Comparison of ENCODE assay signal across 1 cellular context in the genomic region with DNA sequence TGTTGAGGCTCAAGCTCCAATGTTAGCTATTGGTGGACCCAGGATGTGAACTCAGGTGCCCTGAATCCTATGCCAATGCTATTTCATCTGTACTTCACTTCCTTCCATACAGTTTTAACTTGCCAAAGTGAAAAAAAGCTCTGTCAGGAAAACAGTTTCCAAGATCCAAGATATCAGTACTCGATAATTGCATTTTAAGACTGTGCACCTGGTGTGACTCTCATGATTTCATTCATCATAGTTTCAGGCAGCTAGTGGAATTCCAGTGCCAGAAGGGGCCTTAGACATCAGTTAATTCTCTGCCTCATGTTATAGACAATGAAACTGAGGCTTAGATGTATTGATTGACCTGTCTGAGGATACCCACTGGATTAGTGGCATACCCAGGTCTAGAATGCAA.
TF ChIP-seq lines count a peak whose summit lies in the region.

No MANE protein-coding gene starts in this region.

TF ChIP-seq in K562, 482 proteins besides CTCF, POLR2A, EP300 and RAD21:
- TF ChIP-seq MECOM (CRISPR knock-in tag; IDR thresholded peaks at IDR 0.05) = no peak
- TF ChIP-seq, protein P1, sequence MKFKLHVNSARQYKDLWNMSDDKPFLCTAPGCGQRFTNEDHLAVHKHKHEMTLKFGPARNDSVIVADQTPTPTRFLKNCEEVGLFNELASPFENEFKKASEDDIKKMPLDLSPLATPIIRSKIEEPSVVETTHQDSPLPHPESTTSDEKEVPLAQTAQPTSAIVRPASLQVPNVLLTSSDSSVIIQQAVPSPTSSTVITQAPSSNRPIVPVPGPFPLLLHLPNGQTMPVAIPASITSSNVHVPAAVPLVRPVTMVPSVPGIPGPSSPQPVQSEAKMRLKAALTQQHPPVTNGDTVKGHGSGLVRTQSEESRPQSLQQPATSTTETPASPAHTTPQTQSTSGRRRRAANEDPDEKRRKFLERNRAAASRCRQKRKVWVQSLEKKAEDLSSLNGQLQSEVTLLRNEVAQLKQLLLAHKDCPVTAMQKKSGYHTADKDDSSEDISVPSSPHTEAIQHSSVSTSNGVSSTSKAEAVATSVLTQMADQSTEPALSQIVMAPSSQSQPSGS (CRISPR knock-in tag; IDR thresholded peaks at IDR 0.05) = no peak
- TF ChIP-seq SMAD1 (IDR thresholded peaks at IDR 0.05; ENCODE audit: low read depth, low read length, partially characterized antibody) = no peak
- TF ChIP-seq TAL1 (IDR thresholded peaks at IDR 0.05) = no peak
- no peak for TF ChIP-seq TRIM24 (IDR thresholded peaks at IDR 0.05)
- TF ChIP-seq, protein P2, sequence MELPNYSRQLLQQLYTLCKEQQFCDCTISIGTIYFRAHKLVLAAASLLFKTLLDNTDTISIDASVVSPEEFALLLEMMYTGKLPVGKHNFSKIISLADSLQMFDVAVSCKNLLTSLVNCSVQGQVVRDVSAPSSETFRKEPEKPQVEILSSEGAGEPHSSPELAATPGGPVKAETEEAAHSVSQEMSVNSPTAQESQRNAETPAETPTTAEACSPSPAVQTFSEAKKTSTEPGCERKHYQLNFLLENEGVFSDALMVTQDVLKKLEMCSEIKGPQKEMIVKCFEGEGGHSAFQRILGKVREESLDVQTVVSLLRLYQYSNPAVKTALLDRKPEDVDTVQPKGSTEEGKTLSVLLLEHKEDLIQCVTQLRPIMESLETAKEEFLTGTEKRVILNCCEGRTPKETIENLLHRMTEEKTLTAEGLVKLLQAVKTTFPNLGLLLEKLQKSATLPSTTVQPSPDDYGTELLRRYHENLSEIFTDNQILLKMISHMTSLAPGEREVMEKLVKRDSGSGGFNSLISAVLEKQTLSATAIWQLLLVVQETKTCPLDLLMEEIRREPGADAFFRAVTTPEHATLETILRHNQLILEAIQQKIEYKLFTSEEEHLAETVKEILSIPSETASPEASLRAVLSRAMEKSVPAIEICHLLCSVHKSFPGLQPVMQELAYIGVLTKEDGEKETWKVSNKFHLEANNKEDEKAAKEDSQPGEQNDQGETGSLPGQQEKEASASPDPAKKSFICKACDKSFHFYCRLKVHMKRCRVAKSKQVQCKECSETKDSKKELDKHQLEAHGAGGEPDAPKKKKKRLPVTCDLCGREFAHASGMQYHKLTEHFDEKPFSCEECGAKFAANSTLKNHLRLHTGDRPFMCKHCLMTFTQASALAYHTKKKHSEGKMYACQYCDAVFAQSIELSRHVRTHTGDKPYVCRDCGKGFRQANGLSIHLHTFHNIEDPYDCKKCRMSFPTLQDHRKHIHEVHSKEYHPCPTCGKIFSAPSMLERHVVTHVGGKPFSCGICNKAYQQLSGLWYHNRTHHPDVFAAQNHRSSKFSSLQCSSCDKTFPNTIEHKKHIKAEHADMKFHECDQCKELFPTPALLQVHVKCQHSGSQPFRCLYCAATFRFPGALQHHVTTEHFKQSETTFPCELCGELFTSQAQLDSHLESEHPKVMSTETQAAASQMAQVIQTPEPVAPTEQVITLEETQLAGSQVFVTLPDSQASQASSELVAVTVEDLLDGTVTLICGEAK (IDR thresholded peaks at IDR 0.05) = no peak
- TF ChIP-seq, protein P2 (CRISPR knock-in tag; IDR thresholded peaks at IDR 0.05) = no peak
- no peak for TF ChIP-seq ZNF175 (CRISPR knock-in tag; IDR thresholded peaks at IDR 0.05; ENCODE audit: low read depth)
- TF ChIP-seq, protein P3, sequence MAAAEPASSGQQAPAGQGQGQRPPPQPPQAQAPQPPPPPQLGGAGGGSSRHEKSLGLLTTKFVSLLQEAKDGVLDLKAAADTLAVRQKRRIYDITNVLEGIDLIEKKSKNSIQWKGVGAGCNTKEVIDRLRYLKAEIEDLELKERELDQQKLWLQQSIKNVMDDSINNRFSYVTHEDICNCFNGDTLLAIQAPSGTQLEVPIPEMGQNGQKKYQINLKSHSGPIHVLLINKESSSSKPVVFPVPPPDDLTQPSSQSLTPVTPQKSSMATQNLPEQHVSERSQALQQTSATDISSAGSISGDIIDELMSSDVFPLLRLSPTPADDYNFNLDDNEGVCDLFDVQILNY (CRISPR knock-in tag; IDR thresholded peaks at IDR 0.05) = no peak
- TF ChIP-seq, protein P4, sequence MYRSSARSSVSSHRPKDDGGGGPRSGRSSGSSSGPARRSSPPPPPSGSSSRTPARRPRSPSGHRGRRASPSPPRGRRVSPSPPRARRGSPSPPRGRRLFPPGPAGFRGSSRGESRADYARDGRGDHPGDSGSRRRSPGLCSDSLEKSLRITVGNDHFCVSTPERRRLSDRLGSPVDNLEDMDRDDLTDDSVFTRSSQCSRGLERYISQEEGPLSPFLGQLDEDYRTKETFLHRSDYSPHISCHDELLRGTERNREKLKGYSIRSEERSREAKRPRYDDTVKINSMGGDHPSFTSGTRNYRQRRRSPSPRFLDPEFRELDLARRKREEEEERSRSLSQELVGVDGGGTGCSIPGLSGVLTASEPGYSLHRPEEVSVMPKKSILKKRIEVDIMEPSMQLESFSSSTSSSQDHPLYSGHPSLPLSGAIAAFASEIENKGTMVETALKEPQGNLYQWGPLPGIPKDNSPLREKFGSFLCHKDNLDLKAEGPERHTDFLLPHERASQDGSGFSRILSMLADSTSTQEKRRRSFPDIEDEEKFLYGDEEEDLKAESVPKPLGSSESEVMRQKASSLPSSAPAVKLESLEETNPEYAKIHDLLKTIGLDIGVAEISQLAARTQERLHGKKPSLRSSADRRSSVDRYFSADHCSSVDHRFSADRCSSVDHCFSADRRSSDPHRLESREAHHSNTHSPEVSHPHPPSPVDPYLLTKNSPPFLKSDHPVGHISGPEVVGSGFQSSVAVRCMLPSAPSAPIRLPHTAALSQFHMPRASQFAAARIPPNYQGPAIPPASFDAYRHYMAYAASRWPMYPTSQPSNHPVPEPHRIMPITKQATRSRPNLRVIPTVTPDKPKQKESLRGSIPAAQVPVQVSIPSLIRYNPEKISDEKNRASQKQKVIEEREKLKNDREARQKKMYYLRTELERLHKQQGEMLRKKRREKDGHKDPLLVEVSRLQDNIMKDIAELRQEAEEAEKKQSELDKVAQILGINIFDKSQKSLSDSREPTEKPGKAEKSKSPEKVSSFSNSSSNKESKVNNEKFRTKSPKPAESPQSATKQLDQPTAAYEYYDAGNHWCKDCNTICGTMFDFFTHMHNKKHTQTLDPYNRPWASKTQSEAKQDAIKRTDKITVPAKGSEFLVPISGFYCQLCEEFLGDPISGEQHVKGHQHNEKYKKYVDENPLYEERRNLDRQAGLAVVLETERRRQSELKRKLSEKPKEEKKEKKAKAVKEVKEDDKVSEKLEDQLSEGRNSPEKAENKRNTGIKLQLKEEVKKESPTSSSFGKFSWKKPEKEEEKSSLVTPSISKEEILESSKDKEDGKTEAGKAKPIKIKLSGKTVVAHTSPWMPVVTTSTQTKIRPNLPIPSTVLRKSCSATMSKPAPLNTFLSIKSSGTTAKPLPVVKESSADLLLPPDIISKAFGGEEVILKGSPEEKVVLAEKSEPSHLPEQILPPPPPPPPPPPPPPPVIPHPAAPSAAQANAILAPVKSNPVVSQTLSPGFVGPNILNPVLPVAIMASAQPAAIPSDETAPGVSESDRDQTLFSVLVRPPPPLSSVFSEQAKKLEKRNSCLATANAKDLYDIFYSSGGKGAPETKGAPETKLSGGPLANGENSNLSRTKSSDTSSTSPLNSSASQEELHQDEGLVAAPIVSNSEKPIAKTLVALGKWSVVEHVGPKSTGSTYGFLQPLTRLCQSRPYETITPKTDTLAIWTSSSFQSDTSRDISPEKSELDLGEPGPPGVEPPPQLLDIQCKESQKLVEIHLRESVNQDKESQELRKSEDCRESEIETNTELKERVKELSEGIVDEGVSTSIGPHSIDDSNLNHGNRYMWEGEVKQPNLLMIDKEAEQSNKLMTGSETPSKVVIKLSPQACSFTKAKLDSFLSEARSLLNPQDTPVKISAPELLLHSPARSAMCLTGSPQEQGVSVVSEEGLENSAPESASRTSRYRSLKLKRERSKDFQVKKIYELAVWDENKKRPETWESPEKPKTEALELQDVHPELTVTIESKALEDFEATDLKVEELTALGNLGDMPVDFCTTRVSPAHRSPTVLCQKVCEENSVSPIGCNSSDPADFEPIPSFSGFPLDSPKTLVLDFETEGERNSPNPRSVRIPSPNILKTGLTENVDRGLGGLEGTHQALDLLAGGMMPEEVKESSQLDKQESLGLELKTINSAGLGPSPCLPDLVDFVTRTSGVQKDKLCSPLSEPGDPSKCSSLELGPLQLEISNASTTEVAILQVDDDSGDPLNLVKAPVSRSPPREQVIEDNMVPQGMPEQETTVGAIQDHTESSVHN (IDR thresholded peaks at IDR 0.05; ENCODE audit: borderline replicate concordance in 1 of 2, low read depth in 1 of 2) = no peak
- TF ChIP-seq, protein P5, sequence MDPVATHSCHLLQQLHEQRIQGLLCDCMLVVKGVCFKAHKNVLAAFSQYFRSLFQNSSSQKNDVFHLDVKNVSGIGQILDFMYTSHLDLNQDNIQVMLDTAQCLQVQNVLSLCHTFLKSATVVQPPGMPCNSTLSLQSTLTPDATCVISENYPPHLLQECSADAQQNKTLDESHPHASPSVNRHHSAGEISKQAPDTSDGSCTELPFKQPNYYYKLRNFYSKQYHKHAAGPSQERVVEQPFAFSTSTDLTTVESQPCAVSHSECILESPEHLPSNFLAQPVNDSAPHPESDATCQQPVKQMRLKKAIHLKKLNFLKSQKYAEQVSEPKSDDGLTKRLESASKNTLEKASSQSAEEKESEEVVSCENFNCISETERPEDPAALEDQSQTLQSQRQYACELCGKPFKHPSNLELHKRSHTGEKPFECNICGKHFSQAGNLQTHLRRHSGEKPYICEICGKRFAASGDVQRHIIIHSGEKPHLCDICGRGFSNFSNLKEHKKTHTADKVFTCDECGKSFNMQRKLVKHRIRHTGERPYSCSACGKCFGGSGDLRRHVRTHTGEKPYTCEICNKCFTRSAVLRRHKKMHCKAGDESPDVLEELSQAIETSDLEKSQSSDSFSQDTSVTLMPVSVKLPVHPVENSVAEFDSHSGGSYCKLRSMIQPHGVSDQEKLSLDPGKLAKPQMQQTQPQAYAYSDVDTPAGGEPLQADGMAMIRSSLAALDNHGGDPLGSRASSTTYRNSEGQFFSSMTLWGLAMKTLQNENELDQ (CRISPR knock-in tag; IDR thresholded peaks at IDR 0.05; ENCODE audit: borderline replicate concordance) = no peak
- TF ChIP-seq, protein P6, sequence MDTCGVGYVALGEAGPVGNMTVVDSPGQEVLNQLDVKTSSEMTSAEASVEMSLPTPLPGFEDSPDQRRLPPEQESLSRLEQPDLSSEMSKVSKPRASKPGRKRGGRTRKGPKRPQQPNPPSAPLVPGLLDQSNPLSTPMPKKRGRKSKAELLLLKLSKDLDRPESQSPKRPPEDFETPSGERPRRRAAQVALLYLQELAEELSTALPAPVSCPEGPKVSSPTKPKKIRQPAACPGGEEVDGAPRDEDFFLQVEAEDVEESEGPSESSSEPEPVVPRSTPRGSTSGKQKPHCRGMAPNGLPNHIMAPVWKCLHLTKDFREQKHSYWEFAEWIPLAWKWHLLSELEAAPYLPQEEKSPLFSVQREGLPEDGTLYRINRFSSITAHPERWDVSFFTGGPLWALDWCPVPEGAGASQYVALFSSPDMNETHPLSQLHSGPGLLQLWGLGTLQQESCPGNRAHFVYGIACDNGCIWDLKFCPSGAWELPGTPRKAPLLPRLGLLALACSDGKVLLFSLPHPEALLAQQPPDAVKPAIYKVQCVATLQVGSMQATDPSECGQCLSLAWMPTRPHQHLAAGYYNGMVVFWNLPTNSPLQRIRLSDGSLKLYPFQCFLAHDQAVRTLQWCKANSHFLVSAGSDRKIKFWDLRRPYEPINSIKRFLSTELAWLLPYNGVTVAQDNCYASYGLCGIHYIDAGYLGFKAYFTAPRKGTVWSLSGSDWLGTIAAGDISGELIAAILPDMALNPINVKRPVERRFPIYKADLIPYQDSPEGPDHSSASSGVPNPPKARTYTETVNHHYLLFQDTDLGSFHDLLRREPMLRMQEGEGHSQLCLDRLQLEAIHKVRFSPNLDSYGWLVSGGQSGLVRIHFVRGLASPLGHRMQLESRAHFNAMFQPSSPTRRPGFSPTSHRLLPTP (IDR thresholded peaks at IDR 0.05; ENCODE audit: borderline replicate concordance, extremely low read depth, insufficient read length) = no peak
- no peak for TF ChIP-seq NR4A1 (CRISPR knock-in tag; IDR thresholded peaks at IDR 0.05)
- no peak for TF ChIP-seq NR4A1 (tag; IDR thresholded peaks at IDR 0.05)
- TF ChIP-seq, protein P7, sequence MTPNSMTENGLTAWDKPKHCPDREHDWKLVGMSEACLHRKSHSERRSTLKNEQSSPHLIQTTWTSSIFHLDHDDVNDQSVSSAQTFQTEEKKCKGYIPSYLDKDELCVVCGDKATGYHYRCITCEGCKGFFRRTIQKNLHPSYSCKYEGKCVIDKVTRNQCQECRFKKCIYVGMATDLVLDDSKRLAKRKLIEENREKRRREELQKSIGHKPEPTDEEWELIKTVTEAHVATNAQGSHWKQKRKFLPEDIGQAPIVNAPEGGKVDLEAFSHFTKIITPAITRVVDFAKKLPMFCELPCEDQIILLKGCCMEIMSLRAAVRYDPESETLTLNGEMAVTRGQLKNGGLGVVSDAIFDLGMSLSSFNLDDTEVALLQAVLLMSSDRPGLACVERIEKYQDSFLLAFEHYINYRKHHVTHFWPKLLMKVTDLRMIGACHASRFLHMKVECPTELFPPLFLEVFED (CRISPR knock-in tag; conservative IDR thresholded peaks at IDR 0.05) = no peak
- TF ChIP-seq DIDO1 (tag; IDR thresholded peaks at IDR 0.05; ENCODE audit: low read depth) = no peak
- TF ChIP-seq, protein P8, sequence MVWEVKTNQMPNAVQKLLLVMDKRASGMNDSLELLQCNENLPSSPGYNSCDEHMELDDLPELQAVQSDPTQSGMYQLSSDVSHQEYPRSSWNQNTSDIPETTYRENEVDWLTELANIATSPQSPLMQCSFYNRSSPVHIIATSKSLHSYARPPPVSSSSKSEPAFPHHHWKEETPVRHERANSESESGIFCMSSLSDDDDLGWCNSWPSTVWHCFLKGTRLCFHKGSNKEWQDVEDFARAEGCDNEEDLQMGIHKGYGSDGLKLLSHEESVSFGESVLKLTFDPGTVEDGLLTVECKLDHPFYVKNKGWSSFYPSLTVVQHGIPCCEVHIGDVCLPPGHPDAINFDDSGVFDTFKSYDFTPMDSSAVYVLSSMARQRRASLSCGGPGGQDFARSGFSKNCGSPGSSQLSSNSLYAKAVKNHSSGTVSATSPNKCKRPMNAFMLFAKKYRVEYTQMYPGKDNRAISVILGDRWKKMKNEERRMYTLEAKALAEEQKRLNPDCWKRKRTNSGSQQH (CRISPR knock-in tag; IDR thresholded peaks at IDR 0.05) = no peak
- TF ChIP-seq ZNF121 (CRISPR knock-in tag; conservative IDR thresholded peaks at IDR 0.05) = no peak
- TF ChIP-seq NFE2 (IDR thresholded peaks at IDR 0.05; ENCODE audit: low read depth) = no peak
